7 cellular contexts compared by ENCODE assay signal in genomic region chr12:90791445-90791844, GRCh38.
"Had no signal": no experiment of that assay in that cellular context is flagged by ENCODE, and none has a peak within 500 bp of the region (broad histone marks: within the 10 kb centered on the region; RNA-seq: fewer than 3 reads in every experiment).

No MANE protein-coding gene starts in this region.

- DNase-seq: IMR-90, KBM-7, KG1 had no signal

- H3K27ac ChIP-seq: HL-60 had no signal

- H3K27ac Mint-ChIP-seq: IgD-negative memory B cell had no signal

- ATAC-seq: HepG2, K562 had no signal

- H3K4me1 Mint-ChIP-seq: IgD-negative memory B cell had no signal

- H3K4me3 ChIP-seq: K562 had no signal

- H3K27me3 Mint-ChIP-seq: IgD-negative memory B cell had no signal

- H3K4me3 Mint-ChIP-seq: IgD-negative memory B cell had no signal

- H3K36me3 Mint-ChIP-seq: IgD-negative memory B cell had no signal

- H3K9me3 Mint-ChIP-seq: IgD-negative memory B cell had no signal
